Comparison of ENCODE assay signal across 27 cellular contexts in genomic region chr17:19549746-19550623, GRCh38. TPM values are rescaled to one million over a fixed set of nuclear protein-coding genes. Genes with fewer than 3 reads are reported as not detected.
"Had no signal": no experiment of that assay in that cellular context is flagged by ENCODE, and none has a peak within 500 bp of the region (broad histone marks: within the 10 kb centered on the region; RNA-seq: fewer than 3 reads in every experiment).

No MANE protein-coding gene starts in this region.

- H3K27ac Mint-ChIP-seq: activated CD4-positive, alpha-beta T cell treated with anti-CD3 and anti-CD28 coated beads, Interleukin-2, amount 10 ng/mL, durations not matched to agents 7 days and 5 days; activated CD8-positive, alpha-beta T cell treated with anti-CD3 and anti-CD28 coated beads, Interleukin-2, amount 10 ng/mL, durations not matched to agents 7 days and 5 days; activated naive CD8-positive, alpha-beta T cell treated with anti-CD3 and anti-CD28 coated beads for 36 hours; activated T-helper 1 cell treated with anti-CD3 and anti-CD28 coated beads, Interleukin-12 subunit alpha, Interleukin-12 subunit beta, Interleukin-2, Interleukin-4 antibody, amounts not matched to agents 30 ng/mL and 10 ng/mL and 1 ng/mL, durations not matched to agents 14 hours and 24 hours and 36 hours; effector memory CD8-positive, alpha-beta T cell; natural killer cell; T-cell; T-helper 2 cell treated with Interferon-gamma antibody and Interleukin-4, amounts not matched to agents 5 μg/mL and 100 μg/mL, for 36 hours had no signal

- H3K4me3 ChIP-seq: breast epithelium, colonic mucosa, dorsolateral prefrontal cortex, esophagus squamous epithelium, gastroesophageal sphincter, left lung, prostate gland had no signal

- H3K9me3 ChIP-seq: breast epithelium, colonic mucosa, esophagus squamous epithelium, gastroesophageal sphincter, left lung, prostate gland had no signal

- H3K36me3 Mint-ChIP-seq: activated naive CD8-positive, alpha-beta T cell treated with anti-CD3 and anti-CD28 coated beads for 36 hours; natural killer cell; T-cell had no signal

- H3K27me3 Mint-ChIP-seq: activated CD4-positive, alpha-beta T cell treated with anti-CD3 and anti-CD28 coated beads, Interleukin-2, amount 10 ng/mL, durations not matched to agents 7 days and 5 days had no signal

- FAIRE-seq: islet of Langerhans had no signal

- H3K27me3 ChIP-seq: breast epithelium, colonic mucosa, dorsolateral prefrontal cortex, esophagus squamous epithelium, gastroesophageal sphincter had no signal

- H3K4me3 Mint-ChIP-seq: activated CD4-positive, alpha-beta T cell treated with anti-CD3 and anti-CD28 coated beads, Interleukin-2, amount 10 ng/mL, durations not matched to agents 7 days and 5 days; activated CD8-positive, alpha-beta T cell treated with anti-CD3 and anti-CD28 coated beads, Interleukin-2, amount 10 ng/mL, durations not matched to agents 7 days and 5 days; activated naive CD8-positive, alpha-beta T cell treated with anti-CD3 and anti-CD28 coated beads for 36 hours; activated T-helper 1 cell treated with anti-CD3 and anti-CD28 coated beads, Interleukin-12 subunit alpha, Interleukin-12 subunit beta, Interleukin-2, Interleukin-4 antibody, amounts not matched to agents 30 ng/mL and 10 ng/mL and 1 ng/mL, durations not matched to agents 14 hours and 24 hours and 36 hours; effector memory CD8-positive, alpha-beta T cell; natural killer cell; T-cell; T-helper 2 cell treated with Interferon-gamma antibody and Interleukin-4, amounts not matched to agents 5 μg/mL and 100 μg/mL, for 36 hours had no signal

- H3K4me1 ChIP-seq: breast epithelium, gastroesophageal sphincter, prostate gland had no signal

- H3K27ac ChIP-seq: breast epithelium, colonic mucosa, dorsolateral prefrontal cortex, esophagus squamous epithelium, gastroesophageal sphincter, left lung, prostate gland, VCaP had no signal

- H3K9me3 Mint-ChIP-seq: activated CD4-positive, alpha-beta T cell treated with anti-CD3 and anti-CD28 coated beads, Interleukin-2, amount 10 ng/mL, durations not matched to agents 7 days and 5 days; activated naive CD8-positive, alpha-beta T cell treated with anti-CD3 and anti-CD28 coated beads for 36 hours; activated T-helper 1 cell treated with anti-CD3 and anti-CD28 coated beads, Interleukin-12 subunit alpha, Interleukin-12 subunit beta, Interleukin-2, Interleukin-4 antibody, amounts not matched to agents 30 ng/mL and 10 ng/mL and 1 ng/mL, durations not matched to agents 14 hours and 24 hours and 36 hours; effector memory CD8-positive, alpha-beta T cell; natural killer cell; T-cell; T-helper 2 cell treated with Interferon-gamma antibody and Interleukin-4, amounts not matched to agents 5 μg/mL and 100 μg/mL, for 36 hours had no signal

- ATAC-seq: activated CD8-positive, alpha-beta T cell treated with anti-CD3 and anti-CD28 coated beads, Interleukin-2, amount 10 ng/mL, durations not matched to agents 7 days and 5 days; effector memory CD8-positive, alpha-beta T cell; gastroesophageal sphincter; left lung; natural killer cell; stimulated activated naive CD8-positive, alpha-beta T cell treated with anti-CD3 and anti-CD28 coated beads, Interleukin-15, Interleukin-2, amounts not matched to agents 100 U/mL and 50 U/mL, for 24 hours; T-cell had no signal

- DNase-seq: activated CD4-positive, alpha-beta T cell treated with anti-CD3 and anti-CD28 coated beads, Interleukin-2, amount 10 ng/mL, durations not matched to agents 7 days and 5 days; activated CD4-positive, CD25-positive, alpha-beta regulatory T cell treated with anti-CD3 and anti-CD28 coated beads, Interleukin-2, amount 50 U/mL, for 72 hours; activated CD8-positive, alpha-beta T cell treated with anti-CD3 and anti-CD28 coated beads, Interleukin-2, amount 10 ng/mL, durations not matched to agents 7 days and 5 days; activated naive CD4-positive, alpha-beta T cell; activated naive CD8-positive, alpha-beta T cell treated with anti-CD3 and anti-CD28 coated beads for 36 hours; amniotic stem cell; colonic mucosa; dorsolateral prefrontal cortex; effector memory CD8-positive, alpha-beta T cell; esophagus squamous epithelium; head of caudate nucleus; left lung; mammary epithelial cell; midbrain; natural killer cell; right cardiac atrium; stimulated activated CD4-positive, alpha-beta T cell treated with anti-CD3 and anti-CD28 coated beads, Interleukin-12 subunit alpha, Interleukin-12 subunit beta, amount 100 ng/mL, for 4 hours; stimulated activated CD4-positive, alpha-beta T cell treated with anti-CD3 and anti-CD28 coated beads, Interleukin-4, amount 100 ng/mL, for 4 hours; stimulated activated naive CD8-positive, alpha-beta T cell treated with anti-CD3 and anti-CD28 coated beads, Interleukin-15, Interleukin-2, amounts not matched to agents 100 U/mL and 50 U/mL, for 24 hours; T-cell had no signal

- H3K4me1 Mint-ChIP-seq: activated CD4-positive, alpha-beta T cell treated with anti-CD3 and anti-CD28 coated beads, Interleukin-2, amount 10 ng/mL, durations not matched to agents 7 days and 5 days; activated naive CD8-positive, alpha-beta T cell treated with anti-CD3 and anti-CD28 coated beads for 36 hours; natural killer cell had no signal

- H3K36me3 ChIP-seq: breast epithelium, colonic mucosa, esophagus squamous epithelium, gastroesophageal sphincter, left lung, prostate gland had no signal

RNA-seq across cellular contexts. Expression of gene SLC47A1, which starts 16.3 kb away (rescaled TPM):
- total RNA-seq: activated CD4-positive, alpha-beta T cell treated with anti-CD3 and anti-CD28 coated beads, Interleukin-2, amount 10 ng/mL, durations not matched to agents 7 days and 5 days; activated CD8-positive, alpha-beta T cell treated with anti-CD3 and anti-CD28 coated beads, Interleukin-2, amount 10 ng/mL, durations not matched to agents 7 days and 5 days; activated naive CD8-positive, alpha-beta T cell treated with anti-CD3 and anti-CD28 coated beads for 36 hours had no signal
